1 cellular context compared by ENCODE assay signal in genomic region chr20:6975326-6975725, GRCh38.
TF ChIP-seq lines count a peak whose summit lies in the region.

No MANE protein-coding gene starts in this region.

TF ChIP-seq in GM12878, 131 proteins besides CTCF, POLR2A, EP300 and RAD21 (continued from another document):
- no peak for TF ChIP-seq PBX3 (IDR thresholded peaks at IDR 0.05; ENCODE audit: insufficient replicate concordance, low read depth, low read length)
TF ChIP-seq in GM12878: peak in this region for 0.
